In genomic region chr4:150828159-150828558, GRCh38 we compare ENCODE assay signal across 9 cellular contexts.
A peak's percentile ranks its signal among the peaks of the same experiment; 100 is the strongest.
DNase-seq lines count a peak whose midpoint lies in the region; ATAC-seq and TF ChIP-seq lines count a peak whose summit lies in the region.
"Had no signal": no experiment of that assay in that cellular context is flagged by ENCODE, and none has a peak within 500 bp of the region (broad histone marks: within the 10 kb centered on the region; RNA-seq: fewer than 3 reads in every experiment).

No MANE protein-coding gene starts in this region.

- H3K27ac ChIP-seq in esophagus squamous epithelium, result no peak overlapping the region
- H3K27ac ChIP-seq: KMS-11 had no signal

- no peaks in the 10 kb centered on the region for H3K4me1 ChIP-seq in esophagus squamous epithelium

- peaks cover 0 to 53% (median 2%) of the 10 kb centered on the region in 3 donors for H3K36me3 ChIP-seq in esophagus squamous epithelium

- peak; percentile 1 to 14 for DNase-seq in activated CD4-positive, alpha-beta T cell treated with anti-CD3 and anti-CD28 coated beads, Interleukin-2, amount 50 U/mL, for 24 hours (ENCODE audit: low read depth in 1 of 2, low spot score in 1 of 2)
- DNase-seq in stimulated activated CD4-positive, alpha-beta T cell treated with anti-CD3 and anti-CD28 coated beads, Interleukin-12 subunit alpha, Interleukin-12 subunit beta, amount 100 ng/mL, for 24 hours (ENCODE audit: low read depth in 2 of 2), result peak; percentile 2 to 14
- no peak for DNase-seq in NCI-H2171 (lab: John Stamatoyannopoulos, UW)
- DNase-seq in NCI-H526 (lab: John Stamatoyannopoulos, UW), result no peak
- DNase-seq in esophagus squamous epithelium (lab: John Stamatoyannopoulos, UW), result no peak
- DNase-seq in G401 (ENCODE audit: low spot score), result no peak

- TF ChIP-seq CTCF in esophagus squamous epithelium (IDR thresholded peaks at IDR 0.05), result no peak

- in situ Hi-C loops in G401 (cut with HindIII; ENCODE audit: low sequenced_read_pairs), result no loop called here

- peak; percentile 90 for ATAC-seq in GM19043 (IDR thresholded peaks at IDR 0.05; ENCODE audit: low read depth, unreplicated experiment)
- ATAC-seq in HG03066 (IDR thresholded peaks at IDR 0.05; ENCODE audit: low read depth, unreplicated experiment), result peak; percentile 94

- no peak overlapping the region for H3K4me3 ChIP-seq in esophagus squamous epithelium

- no peaks in the 10 kb centered on the region for H3K27me3 ChIP-seq in esophagus squamous epithelium

- TF ChIP-seq POLR2A in esophagus squamous epithelium (IDR thresholded peaks at IDR 0.05), result no peak

- intact Hi-C loops in esophagus squamous epithelium (cut with DNase I), result no loop called here

- 71 to 74% methylated on average over 8 of the region's 8 CpGs for WGBS in esophagus squamous epithelium, 2 donors

- no peaks in the 10 kb centered on the region for H3K9me3 ChIP-seq in esophagus squamous epithelium

Comparison
In these comparisons a context has a peak if more than half of its experiments do, and no peak if none do; other contexts are left out.
1. DNase-seq: peak in activated CD4-positive, alpha-beta T cell treated with anti-CD3 and anti-CD28 coated beads, Interleukin-2, amount 50 U/mL, for 24 hours (2 of 2) and stimulated activated CD4-positive, alpha-beta T cell treated with anti-CD3 and anti-CD28 coated beads, Interleukin-12 subunit alpha, Interleukin-12 subunit beta, amount 100 ng/mL, for 24 hours (2 of 2); none in NCI-H2171 (single experiment), NCI-H526 (0 of 2), esophagus squamous epithelium (single experiment) and G401 (single experiment).